Comparison of ENCODE assay signal across 20 cellular contexts in the genomic region with DNA sequence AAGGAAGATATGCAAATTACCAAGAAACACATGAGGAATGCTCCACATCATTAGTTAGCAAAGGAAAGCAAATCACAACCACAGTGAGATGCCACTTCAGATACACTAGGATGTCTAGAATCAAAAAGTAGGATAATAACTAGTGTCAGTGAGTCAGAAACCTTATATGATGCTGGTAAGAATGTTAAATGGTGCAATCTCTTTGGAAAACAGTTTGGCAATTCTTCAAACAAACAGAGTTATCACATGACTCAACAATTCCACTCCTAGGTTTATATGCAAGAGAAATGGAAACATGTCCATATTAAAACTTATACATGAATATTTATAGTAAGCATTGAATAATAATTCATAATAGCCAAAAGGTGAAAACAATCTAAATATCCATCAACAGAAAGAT.
"Had no signal": no experiment of that assay in that cellular context is flagged by ENCODE, and none has a peak within 500 bp of the region (broad histone marks: within the 10 kb centered on the region; RNA-seq: fewer than 3 reads in every experiment).

No MANE protein-coding gene starts in this region.

- H3K27ac ChIP-seq: body of pancreas, coronary artery, sigmoid colon, thoracic aorta, upper lobe of left lung had no signal

- H3K27me3 ChIP-seq: body of pancreas, sigmoid colon, upper lobe of left lung had no signal

- H3K36me3 Mint-ChIP-seq: activated naive CD8-positive, alpha-beta T cell; mesothelial cell of epicardium; stimulated activated naive B cell treated with anti-CD40 and anti-IgM and Interleukin-4, amounts not matched to agents 10 μg/mL and 1 μg/mL and 100 μg/mL, for 72 hours had no signal

- H3K4me1 Mint-ChIP-seq: central memory CD8-positive, alpha-beta T cell; mesothelial cell of epicardium; nephron; stimulated activated naive B cell treated with anti-CD40 and anti-IgM and Interleukin-4, amounts not matched to agents 10 μg/mL and 1 μg/mL and 100 μg/mL, for 72 hours had no signal

- DNase-seq: activated CD4-positive, alpha-beta T cell treated with anti-CD3 and anti-CD28 coated beads, Interleukin-2, amount 50 U/mL, for 4 hours; activated gamma-delta T cell treated with Interleukin-2 at 50 U/mL for 16 hours; amygdala; body of pancreas; kidney; nucleus accumbens; sigmoid colon; stimulated activated naive B cell treated with anti-CD40 and anti-IgM and Interleukin-4, amounts not matched to agents 10 μg/mL and 1 μg/mL and 100 μg/mL, for 72 hours; SW 1271; upper lobe of left lung had no signal

- ATAC-seq: body of pancreas; esophagus mucosa; left lobe of liver; stimulated activated naive B cell treated with anti-CD40 and anti-IgM and Interleukin-4, amounts not matched to agents 10 μg/mL and 1 μg/mL and 100 μg/mL, for 72 hours had no signal

- H3K27me3 Mint-ChIP-seq: activated naive CD8-positive, alpha-beta T cell; central memory CD8-positive, alpha-beta T cell; stimulated activated naive B cell treated with anti-CD40 and anti-IgM and Interleukin-4, amounts not matched to agents 10 μg/mL and 1 μg/mL and 100 μg/mL, for 72 hours had no signal

- H3K27ac Mint-ChIP-seq: activated naive CD8-positive, alpha-beta T cell; activated T-helper 1 cell treated with anti-CD3 and anti-CD28 coated beads, Interleukin-12 subunit alpha, Interleukin-12 subunit beta, Interleukin-2, Interleukin-4 antibody, amounts not matched to agents 30 ng/mL and 10 ng/mL and 1 ng/mL, durations not matched to agents 14 hours and 24 hours and 36 hours; mesothelial cell of epicardium; nephron; stimulated activated naive B cell treated with anti-CD40 and anti-IgM and Interleukin-4, amounts not matched to agents 10 μg/mL and 1 μg/mL and 100 μg/mL, for 72 hours had no signal

- H3K4me3 Mint-ChIP-seq: activated naive CD8-positive, alpha-beta T cell; activated T-helper 1 cell treated with anti-CD3 and anti-CD28 coated beads, Interleukin-12 subunit alpha, Interleukin-12 subunit beta, Interleukin-2, Interleukin-4 antibody, amounts not matched to agents 30 ng/mL and 10 ng/mL and 1 ng/mL, durations not matched to agents 14 hours and 24 hours and 36 hours; central memory CD8-positive, alpha-beta T cell; mesothelial cell of epicardium; nephron; stimulated activated naive B cell treated with anti-CD40 and anti-IgM and Interleukin-4, amounts not matched to agents 10 μg/mL and 1 μg/mL and 100 μg/mL, for 72 hours had no signal

- H3K4me3 ChIP-seq: body of pancreas, coronary artery, lung, sigmoid colon, thoracic aorta, upper lobe of left lung had no signal

- H3K9me3 Mint-ChIP-seq: nephron had no signal
